ENCODE assay signal across 34 cellular contexts in the genomic region with DNA sequence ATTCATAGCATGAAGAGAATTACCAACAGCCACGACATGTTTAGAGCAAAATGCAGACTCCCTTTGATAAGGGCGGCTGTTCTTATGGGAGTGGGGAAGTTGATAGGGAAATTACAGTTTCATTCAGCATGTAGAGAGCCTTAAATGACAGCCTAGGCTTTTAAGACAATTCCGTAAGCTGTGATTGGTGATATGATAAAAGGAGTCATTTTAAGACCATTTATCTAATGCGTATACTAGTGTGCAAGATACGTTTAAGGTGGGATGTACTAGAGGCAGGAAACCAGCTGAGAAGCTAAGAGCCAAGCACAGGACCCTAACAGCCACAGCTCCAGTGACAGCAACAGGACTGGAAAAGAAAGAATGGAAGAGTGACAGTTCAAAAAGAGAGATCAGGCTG.
"Had no signal": no experiment of that assay in that cellular context is flagged by ENCODE, and none has a peak within 500 bp of the region (broad histone marks: within the 10 kb centered on the region; RNA-seq: fewer than 3 reads in every experiment).

No MANE protein-coding gene starts in this region.

- H3K9me3 ChIP-seq: MG63 had no signal

- H3K4me3 ChIP-seq: MG63 had no signal

- DNase-seq: Karpas-422, Kasumi-1, MG63, MM.1S, MV-4-11, NCI-H1048, NCI-H1092, NCI-H1092 treated with DMSO at 0.1 percent for 48 hours, NCI-H1105, NCI-H1105 treated with DMSO at 0.1 percent for 48 hours, NCI-H1417, NCI-H1417 treated with DMSO at 0.1 percent for 48 hours, NCI-H1436, NCI-H1436 treated with DMSO at 0.1 percent for 48 hours, NCI-H146, NCI-H1694, NCI-H1694 treated with DMSO at 0.1 percent for 48 hours, NCI-H187, NCI-H187 treated with DMSO at 0.1 percent for 48 hours, NCI-H1930, NCI-H2029, NCI-H2029 treated with DMSO at 0.1 percent for 48 hours, NCI-H2081, NCI-H2081 treated with DMSO at 0.1 percent for 48 hours, NCI-H2107, NCI-H2171, NCI-H2171 treated with DMSO at 0.1 percent for 48 hours, NCI-H2227 treated with DMSO at 0.1 percent for 48 hours, NCI-H226, NCI-H345, NCI-H446, NCI-H446 treated with DMSO at 0.1 percent for 48 hours, NCI-H510A, NCI-H510A treated with DMSO at 0.1 percent for 48 hours had no signal

- H3K36me3 ChIP-seq: MG63 had no signal

- H3K27me3 ChIP-seq: MG63 had no signal
